Comparison of ENCODE assay signal across 8 cellular contexts in the genomic region with DNA sequence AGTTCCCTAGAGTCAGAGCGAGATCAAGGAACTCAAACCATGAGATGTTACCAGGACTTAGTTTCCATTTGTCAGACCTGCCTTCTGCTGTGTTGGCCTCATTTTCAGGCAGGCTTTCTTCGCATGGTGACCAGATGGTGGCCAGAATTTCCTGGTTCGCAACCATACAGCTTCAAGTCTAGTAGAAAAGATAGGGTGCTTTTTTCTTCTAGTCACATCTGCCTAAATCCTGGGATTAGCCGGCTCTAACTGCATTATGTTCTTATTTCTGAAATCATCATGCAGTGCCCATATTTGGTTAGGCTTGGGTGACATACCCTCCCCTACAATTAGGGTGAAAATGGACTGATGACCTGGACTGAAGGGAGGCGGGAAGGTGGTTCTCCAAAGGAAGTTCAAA.
"Had no signal": no experiment of that assay in that cellular context is flagged by ENCODE, and none has a peak within 500 bp of the region (broad histone marks: within the 10 kb centered on the region; RNA-seq: fewer than 3 reads in every experiment).

No MANE protein-coding gene starts in this region.

- DNase-seq: H9, HCEC 1CT, IMR-90 had no signal

- H3K4me2 ChIP-seq: GM23338 had no signal

- FAIRE-seq: H1, H54, HTR-8/SVneo, K562 had no signal

- H3K4me3 ChIP-seq: GM23338, K562 had no signal

- H2AFZ ChIP-seq: GM23338 had no signal
